Comparison of ENCODE assay signal across 9 cellular contexts in the genomic region with DNA sequence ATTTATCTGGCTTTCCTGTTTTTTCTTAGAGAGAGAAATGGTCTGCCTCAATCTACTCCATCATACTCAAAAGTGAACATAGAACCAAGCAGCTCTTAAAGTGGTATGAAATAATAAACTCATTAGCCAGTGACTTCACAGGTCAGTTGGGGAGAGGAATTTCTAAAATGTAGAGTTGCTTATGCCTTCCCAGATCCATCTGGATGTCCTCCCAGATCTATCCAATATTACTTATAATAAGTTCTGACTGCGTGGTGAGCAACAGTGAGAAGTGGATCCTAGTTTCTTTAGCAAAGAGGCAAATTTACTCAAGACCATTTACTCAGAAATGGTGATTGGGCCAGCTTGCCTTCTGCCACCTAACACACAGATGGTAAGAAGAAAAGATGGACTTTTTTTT.
"Had no signal": no experiment of that assay in that cellular context is flagged by ENCODE, and none has a peak within 500 bp of the region (broad histone marks: within the 10 kb centered on the region; RNA-seq: fewer than 3 reads in every experiment).

No MANE protein-coding gene starts in this region.

- H3K9ac ChIP-seq: GM23248 had no signal

- H3K27ac Mint-ChIP-seq: HFFc6 had no signal

- H3K9me3 ChIP-seq: HAP-1 had no signal

- H3K4me3 Mint-ChIP-seq: HFFc6 had no signal

- H2AFZ ChIP-seq: GM23248 had no signal

- H3K27ac ChIP-seq: GM23248, HL-60 had no signal

- H3K4me3 ChIP-seq: GM23248, HAP-1, K562 had no signal

- FAIRE-seq: HepG2, K562 had no signal

- DNase-seq: GM23248, GOT3, H7, HFFc6 had no signal

- ATAC-seq: HCT116, HepG2, K562 had no signal

- H3K36me3 ChIP-seq: HAP-1 had no signal
